Comparison of ENCODE assay signal across 13 cellular contexts in genomic region chr18:26545737-26546136, GRCh38. TPM values are rescaled to one million over a fixed set of nuclear protein-coding genes. Genes with fewer than 3 reads are reported as not detected.
A peak's percentile ranks its signal among the peaks of the same experiment; 100 is the strongest.
DNase-seq lines count a peak whose midpoint lies in the region; ATAC-seq and TF ChIP-seq lines count a peak whose summit lies in the region.
"Had no signal": no experiment of that assay in that cellular context is flagged by ENCODE, and none has a peak within 500 bp of the region (broad histone marks: within the 10 kb centered on the region; RNA-seq: fewer than 3 reads in every experiment).

No MANE protein-coding gene starts in this region.

- DNase-seq in M059J (ENCODE audit: low read depth) = peak; percentile 18
- no peak for DNase-seq in neural crest cell (ENCODE audit: low read depth, low spot score)
- no peak for DNase-seq in activated CD8-positive, alpha-beta memory T cell treated with anti-CD3 and anti-CD28 coated beads for 24 hours
- DNase-seq in HT-29 (ENCODE audit: low spot score) = no peak
- DNase-seq in T-helper 1 cell = no peak
- DNase-seq: activated T-cell treated with anti-CD3 and anti-CD28 coated beads, Interleukin-2, amount 50 U/mL, for 72 hours; GF-D8; NCI-H526 treated with DMSO at 0.1 percent for 48 hours; T-helper 9 cell had no signal

- H3K27ac ChIP-seq in ectodermal cell (ENCODE audit: insufficient read depth, low read depth, low read length, poor library complexity, severe bottlenecking) = no peak overlapping the region

- TF ChIP-seq CTCF in neural crest cell (conservative IDR thresholded peaks at IDR 0.05) = no peak

- H3K36me3 ChIP-seq in ES-I3 (ENCODE audit: insufficient read depth, low read length) (no peaks in the 10 kb centered on the region), ectodermal cell (ENCODE audit: control insufficient read depth, insufficient read depth, low read length) (no peaks in the 10 kb centered on the region)

- WGBS in ectodermal cell, 2 experiments = 62 to 71% methylated on average over 5 of the region's 5 CpGs

- no peak for ATAC-seq in GM19023 (IDR thresholded peaks at IDR 0.05; ENCODE audit: unreplicated experiment)
- ATAC-seq: activated T-cell treated with anti-CD3 and anti-CD28 coated beads, Interleukin-2, amount 50 U/mL, for 72 hours; K562 had no signal

- peaks cover 66% of the 10 kb centered on the region for H3K4me1 Mint-ChIP-seq in neural crest cell

- H3K27ac Mint-ChIP-seq in neural crest cell (ENCODE audit: unreplicated experiment) = no peak overlapping the region
- H3K27ac Mint-ChIP-seq: activated T-cell treated with anti-CD3 and anti-CD28 coated beads, Interleukin-2, amount 50 U/mL, for 72 hours had no signal

- peaks cover 46% of the 10 kb centered on the region for H3K27me3 ChIP-seq in ectodermal cell (ENCODE audit: control insufficient read depth, insufficient read depth, low read length, poor library complexity, severe bottlenecking)

- H3K9me3 Mint-ChIP-seq in neural crest cell = no peaks in the 10 kb centered on the region
- H3K9me3 Mint-ChIP-seq: activated T-cell treated with anti-CD3 and anti-CD28 coated beads, Interleukin-2, amount 50 U/mL, for 72 hours had no signal

- H3K27me3 Mint-ChIP-seq in neural crest cell (ENCODE audit: low read depth) = peaks cover 31% of the 10 kb centered on the region

- H3K4me3 Mint-ChIP-seq in neural crest cell = peak overlapping the region; percentile 99

- peak overlapping the region; percentile 61 for H3K4me3 ChIP-seq in ectodermal cell (ENCODE audit: insufficient read depth, low read depth, low read length)
- H3K4me3 ChIP-seq: K562 had no signal

- no peaks in the 10 kb centered on the region for H3K9me3 ChIP-seq in ES-I3 (ENCODE audit: control insufficient read depth, insufficient read depth, low read length)
- H3K9me3 ChIP-seq in ectodermal cell (ENCODE audit: control insufficient read depth, low read length) = no peaks in the 10 kb centered on the region

- H3K4me1 ChIP-seq in ES-I3 (ENCODE audit: insufficient read depth, low read length) = 0 out of 2 replicates have a peak, but pooled peaks cover 3% of the 10 kb centered on the region
- peaks cover 33% of the 10 kb centered on the region for H3K4me1 ChIP-seq in ectodermal cell (ENCODE audit: control insufficient read depth, insufficient read depth, low read length)

- peak overlapping the region; percentile 37; the same call in 1 of the 2 replicates for H3K9ac ChIP-seq in ES-I3 (ENCODE audit: low read depth, low read length)

- H3K36me3 Mint-ChIP-seq in neural crest cell (ENCODE audit: low read depth) = no peaks in the 10 kb centered on the region

RNA-seq across cellular contexts. Expression of gene KCTD1, which starts 2.6 kb away (rescaled TPM):
- 18.0 and 25.8 TPM in 2 replicates for total RNA-seq in M059J (2014; rRNA removed; shearing (Covaris generic))
- 24.3 TPM for polyA plus RNA-seq in ectodermal cell (2013, experiment 1 of 4)
- polyA plus RNA-seq in ectodermal cell (2013, experiment 2 of 4) = 22.7 TPM
- polyA plus RNA-seq in ectodermal cell (2013, experiment 3 of 4) = 21.1 TPM
- 22.2 TPM for polyA plus RNA-seq in ectodermal cell (2013, experiment 4 of 4)
- 27.8 and 29.7 TPM in 2 replicates for total RNA-seq in neural crest cell
- 23.4 and 29.5 TPM in 2 replicates for total RNA-seq in HT-29 (2014; rRNA removed; shearing (Covaris generic))
- total RNA-seq: K562 had no signal
- polyA plus RNA-seq: K562 had no signal
